In the genomic region with DNA sequence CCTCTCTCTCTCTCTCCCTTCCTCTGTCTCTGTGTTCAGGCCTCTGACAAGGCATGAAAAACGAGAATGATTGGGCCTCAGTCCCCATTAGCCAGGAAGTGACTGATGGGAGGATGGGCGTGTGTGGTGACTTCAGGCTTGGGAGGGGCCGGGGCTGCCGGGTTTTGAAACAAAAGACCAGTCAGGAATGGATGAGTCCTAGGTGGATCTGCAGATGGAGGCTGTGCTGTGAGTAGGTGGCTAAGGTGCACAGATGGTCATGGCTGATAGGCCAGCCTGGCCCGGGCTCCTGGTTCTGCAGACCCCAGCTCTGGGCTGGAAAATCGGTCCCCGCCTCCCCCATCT, we compare ENCODE assay signal across 9 cellular contexts.
A peak's percentile ranks its signal among the peaks of the same experiment; 100 is the strongest.
DNase-seq lines count a peak whose midpoint lies in the region; ATAC-seq and TF ChIP-seq lines count a peak whose summit lies in the region.
"Had no signal": no experiment of that assay in that cellular context is flagged by ENCODE, and none has a peak within 500 bp of the region (broad histone marks: within the 10 kb centered on the region; RNA-seq: fewer than 3 reads in every experiment).

No MANE protein-coding gene starts in this region.

- H3K4me1 Mint-ChIP-seq in WTC11 (no peaks in the 10 kb centered on the region), nephron (peaks cover 16% of the 10 kb centered on the region)

- H3K36me3 ChIP-seq in DOHH2 (ENCODE audit: control insufficient read depth, low read length): peaks cover 95% of the 10 kb centered on the region

- CTCF ChIA-PET in WTC11 (lab: Charles Lee): no interaction called here

- DNase-seq in NB4 (ENCODE audit: low read depth) (peak; percentile 20), WTC11 (ENCODE audit: low spot score) (no peak), GDM1 (lab: John Stamatoyannopoulos, UW) (no peak)
- DNase-seq: activated CD8-positive, alpha-beta memory T cell treated with anti-CD3 and anti-CD28 coated beads, Interleukin-2, amount 50 U/mL, for 48 hours; KBM-7 had no signal

- no peaks in the 10 kb centered on the region for H4K20me1 ChIP-seq in DOHH2 (ENCODE audit: control insufficient read depth, insufficient read depth, low read depth, low read length)

- H3K27ac Mint-ChIP-seq in WTC11 (no peak overlapping the region), nephron (peak overlapping the region in 1 of 3 experiments; percentile 48)

- TF ChIP-seq POLR2A in NB4 (IDR thresholded peaks at IDR 0.05; ENCODE audit: extremely low read depth, insufficient read length): no peak

- H3K4me2 ChIP-seq in DOHH2 (ENCODE audit: low read length): peak overlapping the region; percentile 20; the same call in 1 of the 2 replicates

- H3K9me3 Mint-ChIP-seq in WTC11 (peaks cover 58% of the 10 kb centered on the region), nephron (peaks cover 3% of the 10 kb centered on the region)

- peaks cover 17% of the 10 kb centered on the region for H3F3A ChIP-seq in DOHH2 (ENCODE audit: control insufficient read depth, insufficient read depth)

- H3K4me3 Mint-ChIP-seq in WTC11: no peak overlapping the region
- H3K4me3 Mint-ChIP-seq in nephron: peak overlapping the region; percentile 44 to 51 (median 48)

- TF ChIP-seq CTCF in DOHH2 (IDR thresholded peaks at IDR 0.05; ENCODE audit: low read depth, low read length, poor library complexity, severe bottlenecking) (no peak), NB4 (IDR thresholded peaks at IDR 0.05; ENCODE audit: low read depth, low read length) (no peak), WTC11 (IDR thresholded peaks at IDR 0.05) (no peak), nephron (IDR thresholded peaks at IDR 0.05; ENCODE audit: unreplicated experiment in 3 of 3) (no peak)

- POLR2A ChIA-PET in WTC11 (lab: Charles Lee): no interaction called here

- peaks cover 45% of the 10 kb centered on the region for H3K36me3 Mint-ChIP-seq in WTC11
- H3K36me3 Mint-ChIP-seq in nephron (ENCODE audit: low read depth): peaks cover 3% of the 10 kb centered on the region

- peaks cover 58% of the 10 kb centered on the region for H3K4me1 ChIP-seq in DOHH2 (ENCODE audit: control insufficient read depth, low read length)

- peaks cover 17% of the 10 kb centered on the region for H3K9me3 ChIP-seq in DOHH2 (ENCODE audit: control insufficient read depth, insufficient read depth, low read length)

- peak overlapping the region; percentile 25; the same call in 1 of the 2 replicates for H3K4me3 ChIP-seq in DOHH2 (ENCODE audit: low read length)
- no peak overlapping the region for H3K4me3 ChIP-seq in NB4 (ENCODE audit: low read depth, low read length)

- no peaks in the 10 kb centered on the region for H3K9me2 ChIP-seq in DOHH2 (replicated peaks; ENCODE audit: control insufficient read depth, low read length)

- peak; percentile 22; the same call in 1 of the 2 replicates for ATAC-seq in WTC11
- ATAC-seq in GM21717 (IDR thresholded peaks at IDR 0.05; ENCODE audit: unreplicated experiment): no peak
- no peak for ATAC-seq in GM21515 (IDR thresholded peaks at IDR 0.05; ENCODE audit: unreplicated experiment)

- H3K27ac ChIP-seq in DOHH2 (ENCODE audit: low read depth, low read length): peak overlapping the region; percentile 24; the same call in 1 of the 2 replicates

- peaks cover 41% of the 10 kb centered on the region for H3K79me2 ChIP-seq in DOHH2 (ENCODE audit: control insufficient read depth, low read length)

- H3K27me3 Mint-ChIP-seq in WTC11 (ENCODE audit: low read depth) (peaks cover 20% of the 10 kb centered on the region), nephron (ENCODE audit: low read depth) (peaks cover 44% of the 10 kb centered on the region)

- no peaks in the 10 kb centered on the region for H3K27me3 ChIP-seq in DOHH2 (ENCODE audit: control insufficient read depth, low read length)

TF ChIP-seq in WTC11, 78 proteins besides CTCF, POLR2A, EP300 and RAD21:
- TF ChIP-seq NR2C2 (CRISPR knock-in tag; IDR thresholded peaks at IDR 0.05): no peak
- no peak for TF ChIP-seq GRHL2 (CRISPR knock-in tag; IDR thresholded peaks at IDR 0.05; ENCODE audit: insufficient replicate concordance, severe bottlenecking)
- TF ChIP-seq, protein P1, sequence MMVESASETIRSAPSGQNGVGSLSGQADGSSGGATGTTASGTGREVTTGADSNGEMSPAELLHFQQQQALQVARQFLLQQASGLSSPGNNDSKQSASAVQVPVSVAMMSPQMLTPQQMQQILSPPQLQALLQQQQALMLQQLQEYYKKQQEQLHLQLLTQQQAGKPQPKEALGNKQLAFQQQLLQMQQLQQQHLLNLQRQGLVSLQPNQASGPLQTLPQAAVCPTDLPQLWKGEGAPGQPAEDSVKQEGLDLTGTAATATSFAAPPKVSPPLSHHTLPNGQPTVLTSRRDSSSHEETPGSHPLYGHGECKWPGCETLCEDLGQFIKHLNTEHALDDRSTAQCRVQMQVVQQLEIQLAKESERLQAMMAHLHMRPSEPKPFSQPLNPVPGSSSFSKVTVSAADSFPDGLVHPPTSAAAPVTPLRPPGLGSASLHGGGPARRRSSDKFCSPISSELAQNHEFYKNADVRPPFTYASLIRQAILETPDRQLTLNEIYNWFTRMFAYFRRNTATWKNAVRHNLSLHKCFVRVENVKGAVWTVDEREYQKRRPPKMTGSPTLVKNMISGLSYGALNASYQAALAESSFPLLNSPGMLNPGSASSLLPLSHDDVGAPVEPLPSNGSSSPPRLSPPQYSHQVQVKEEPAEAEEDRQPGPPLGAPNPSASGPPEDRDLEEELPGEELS (CRISPR knock-in tag; IDR thresholded peaks at IDR 0.05): no peak
- TF ChIP-seq ZNF232 (CRISPR knock-in tag; IDR thresholded peaks at IDR 0.05): no peak
- TF ChIP-seq NFE2L1 (CRISPR knock-in tag; IDR thresholded peaks at IDR 0.05): no peak
- TF ChIP-seq, protein P2, sequence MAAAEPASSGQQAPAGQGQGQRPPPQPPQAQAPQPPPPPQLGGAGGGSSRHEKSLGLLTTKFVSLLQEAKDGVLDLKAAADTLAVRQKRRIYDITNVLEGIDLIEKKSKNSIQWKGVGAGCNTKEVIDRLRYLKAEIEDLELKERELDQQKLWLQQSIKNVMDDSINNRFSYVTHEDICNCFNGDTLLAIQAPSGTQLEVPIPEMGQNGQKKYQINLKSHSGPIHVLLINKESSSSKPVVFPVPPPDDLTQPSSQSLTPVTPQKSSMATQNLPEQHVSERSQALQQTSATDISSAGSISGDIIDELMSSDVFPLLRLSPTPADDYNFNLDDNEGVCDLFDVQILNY (CRISPR knock-in tag; IDR thresholded peaks at IDR 0.05): no peak
- TF ChIP-seq SMAD3 (CRISPR knock-in tag; IDR thresholded peaks at IDR 0.05; ENCODE audit: borderline replicate concordance): no peak
- no peak for TF ChIP-seq ZBTB21 (CRISPR knock-in tag; IDR thresholded peaks at IDR 0.05; ENCODE audit: borderline replicate concordance)
- TF ChIP-seq TEAD4 (CRISPR knock-in tag; IDR thresholded peaks at IDR 0.05): no peak
- TF ChIP-seq, protein P3, sequence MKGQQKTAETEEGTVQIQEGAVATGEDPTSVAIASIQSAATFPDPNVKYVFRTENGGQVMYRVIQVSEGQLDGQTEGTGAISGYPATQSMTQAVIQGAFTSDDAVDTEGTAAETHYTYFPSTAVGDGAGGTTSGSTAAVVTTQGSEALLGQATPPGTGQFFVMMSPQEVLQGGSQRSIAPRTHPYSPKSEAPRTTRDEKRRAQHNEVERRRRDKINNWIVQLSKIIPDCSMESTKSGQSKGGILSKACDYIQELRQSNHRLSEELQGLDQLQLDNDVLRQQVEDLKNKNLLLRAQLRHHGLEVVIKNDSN (CRISPR knock-in tag; IDR thresholded peaks at IDR 0.05): no peak
- no peak for TF ChIP-seq ZNF263 (CRISPR knock-in tag; IDR thresholded peaks at IDR 0.05; ENCODE audit: low read depth)
- TF ChIP-seq SOX15 (CRISPR knock-in tag; IDR thresholded peaks at IDR 0.05): no peak
- no peak for TF ChIP-seq CREM (CRISPR knock-in tag; IDR thresholded peaks at IDR 0.05)
- no peak for TF ChIP-seq FOXJ3 (CRISPR knock-in tag; IDR thresholded peaks at IDR 0.05; ENCODE audit: borderline replicate concordance)
